ENCODE assay signal across 16 cellular contexts in genomic region chr3:197507081-197507480, GRCh38.
"Had no signal": no experiment of that assay in that cellular context is flagged by ENCODE, and none has a peak within 500 bp of the region (broad histone marks: within the 10 kb centered on the region; RNA-seq: fewer than 3 reads in every experiment).

No MANE protein-coding gene starts in this region.

- H3K27me3 ChIP-seq: dorsolateral prefrontal cortex, esophagus muscularis mucosa, right lobe of liver, testis, upper lobe of right lung had no signal

- H3K36me3 Mint-ChIP-seq: natural killer cell had no signal

- H3K27ac Mint-ChIP-seq: activated naive CD4-positive, alpha-beta T cell treated with anti-CD3 and anti-CD28 coated beads, Interleukin-2, amount 10 ng/mL, durations not matched to agents 7 days and 5 days; activated T-helper 2 cell treated with anti-CD3 and anti-CD28 coated beads, Interferon-gamma antibody, Interleukin-2, Interleukin-4, amounts not matched to agents 10 μg/mL and 5 μg/mL and 100 μg/mL, durations not matched to agents 14 hours and 24 hours and 36 hours; natural killer cell; stimulated activated naive CD8-positive, alpha-beta T cell treated with anti-CD3 and anti-CD28 coated beads, Interleukin-15, Interleukin-2, amounts not matched to agents 100 ng/mL and 50 ng/mL, for 24 hours; T-cell had no signal

- H3K4me3 ChIP-seq: dorsolateral prefrontal cortex, esophagus muscularis mucosa, right lobe of liver, testis, upper lobe of right lung had no signal

- DNase-seq: activated CD4-positive, alpha-beta T cell treated with anti-CD3 and anti-CD28 coated beads for 1 hour; activated CD4-positive, alpha-beta T cell treated with anti-CD3 and anti-CD28 coated beads, Interleukin-2, amount 50 U/mL, for 4 hours; activated naive CD4-positive, alpha-beta T cell treated with anti-CD3 and anti-CD28 coated beads, Interleukin-2, amount 10 ng/mL, durations not matched to agents 7 days and 5 days; activated T-cell treated with anti-CD3 and anti-CD28 coated beads for 4 hours; dorsolateral prefrontal cortex; hippocampal formation; mesenchymal stem cell; natural killer cell; right lobe of liver; T-cell; T1000; testis; upper lobe of right lung had no signal

- H3K27ac ChIP-seq: esophagus muscularis mucosa, right lobe of liver, testis, upper lobe of right lung had no signal

- H3K4me3 Mint-ChIP-seq: activated naive CD4-positive, alpha-beta T cell treated with anti-CD3 and anti-CD28 coated beads, Interleukin-2, amount 10 ng/mL, durations not matched to agents 7 days and 5 days; natural killer cell; stimulated activated naive CD8-positive, alpha-beta T cell treated with anti-CD3 and anti-CD28 coated beads, Interleukin-15, Interleukin-2, amounts not matched to agents 100 ng/mL and 50 ng/mL, for 24 hours; T-cell had no signal

- ATAC-seq: natural killer cell, right lobe of liver, T-cell, upper lobe of right lung had no signal

- H3K27me3 Mint-ChIP-seq: activated naive CD4-positive, alpha-beta T cell treated with anti-CD3 and anti-CD28 coated beads, Interleukin-2, amount 10 ng/mL, durations not matched to agents 7 days and 5 days; stimulated activated naive CD8-positive, alpha-beta T cell treated with anti-CD3 and anti-CD28 coated beads, Interleukin-15, Interleukin-2, amounts not matched to agents 100 ng/mL and 50 ng/mL, for 24 hours had no signal

- H3K4me1 ChIP-seq: testis, upper lobe of right lung had no signal

- H3K36me3 ChIP-seq: upper lobe of right lung had no signal

- H3K9me3 Mint-ChIP-seq: activated naive CD4-positive, alpha-beta T cell treated with anti-CD3 and anti-CD28 coated beads, Interleukin-2, amount 10 ng/mL, durations not matched to agents 7 days and 5 days; activated T-helper 2 cell treated with anti-CD3 and anti-CD28 coated beads, Interferon-gamma antibody, Interleukin-2, Interleukin-4, amounts not matched to agents 10 μg/mL and 5 μg/mL and 100 μg/mL, durations not matched to agents 14 hours and 24 hours and 36 hours; natural killer cell; stimulated activated naive CD8-positive, alpha-beta T cell treated with anti-CD3 and anti-CD28 coated beads, Interleukin-15, Interleukin-2, amounts not matched to agents 100 ng/mL and 50 ng/mL, for 24 hours; T-cell had no signal

- H3K9me3 ChIP-seq: esophagus muscularis mucosa, right lobe of liver, testis, upper lobe of right lung had no signal
